ENCODE assay signal across 16 cellular contexts in the genomic region with DNA sequence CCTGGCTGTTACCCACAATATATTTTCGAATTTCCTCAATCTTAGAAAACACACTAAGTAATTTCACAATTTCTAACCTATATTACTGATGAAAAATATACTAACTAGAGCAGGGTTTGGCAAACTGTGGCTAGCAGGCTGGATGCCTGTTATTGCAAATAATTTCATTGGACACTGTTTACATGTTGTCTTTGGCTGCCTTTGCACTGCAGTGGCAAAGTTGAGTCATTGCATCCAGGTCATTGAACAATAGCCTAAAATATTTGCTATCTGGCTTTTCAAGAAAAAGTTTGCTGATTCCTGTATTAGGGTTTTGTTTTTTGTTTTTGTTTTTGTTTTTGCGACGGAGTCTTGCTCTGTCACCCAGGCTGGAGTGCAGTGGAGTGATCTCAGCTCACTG. TPM values are rescaled to one million over a fixed set of nuclear protein-coding genes. Genes with fewer than 3 reads are reported as not detected.
A peak's percentile ranks its signal among the peaks of the same experiment; 100 is the strongest.
DNase-seq lines count a peak whose midpoint lies in the region; ATAC-seq, FAIRE-seq and TF ChIP-seq lines count a peak whose summit lies in the region.
"Had no signal": no experiment of that assay in that cellular context is flagged by ENCODE, and none has a peak within 500 bp of the region (broad histone marks: within the 10 kb centered on the region; RNA-seq: fewer than 3 reads in every experiment).

No MANE protein-coding gene starts in this region.

- H3T11ph ChIP-seq in H9 (ENCODE audit: low read length) = no peak overlapping the region

- no peak overlapping the region for H2BK120ac ChIP-seq in H9 (ENCODE audit: low read depth, low read length, poor library complexity, severe bottlenecking)

- H3K23ac ChIP-seq in H9 (ENCODE audit: insufficient read length, low read depth, low read length) = no peak overlapping the region

- H3K9me3 ChIP-seq in A549 (no peaks in the 10 kb centered on the region), H9 (ENCODE audit: control insufficient read depth, low read depth, low read length) (no peaks in the 10 kb centered on the region)
- H3K9me3 ChIP-seq: left ventricle myocardium inferior, upper lobe of left lung had no signal

- no peak overlapping the region for H2BK12ac ChIP-seq in H9 (ENCODE audit: insufficient read length, low read depth, low read length)

- H4K20me1 ChIP-seq in H9 (ENCODE audit: control insufficient read depth, insufficient read depth, insufficient read length) = no peaks in the 10 kb centered on the region

- TF ChIP-seq POLR2A in A549 (IDR thresholded peaks at IDR 0.05; ENCODE audit: low read length) = no peak

- no peak overlapping the region for H3K4me3 Mint-ChIP-seq in H9
- H3K4me3 Mint-ChIP-seq in osteocyte (ENCODE audit: unreplicated experiment) = no peak overlapping the region

- H3K4me1 ChIP-seq in A549 = peaks cover 25% of the 10 kb centered on the region
- no peaks in the 10 kb centered on the region for H3K4me1 ChIP-seq in H9 (ENCODE audit: insufficient read depth, low read length)
- H3K4me1 ChIP-seq: left ventricle myocardium inferior, upper lobe of left lung had no signal

- H3K18ac ChIP-seq in H9 (ENCODE audit: insufficient read length, low read depth, low read length) = no peak overlapping the region

- no peak overlapping the region for H4K5ac ChIP-seq in H9 (ENCODE audit: insufficient read length, low read depth, low read length)

- H4K8ac ChIP-seq in H9 (replicated peaks; ENCODE audit: insufficient read length, low read depth, low read length) = no peak overlapping the region

- H3K4me2 ChIP-seq in A549 (peak overlapping the region; percentile 32; the same call in 1 of the 3 replicates), H9 (ENCODE audit: insufficient read depth, insufficient read length, low read length) (no peak overlapping the region)

- no peak for TF ChIP-seq RAD21 in A549 (conservative IDR thresholded peaks at IDR 0.05 in 1 of 2, IDR thresholded peaks at IDR 0.05 in 1 of 2)

- FAIRE-seq in A549 (lab: Jason Lieb, UNC) = no peak
- FAIRE-seq: GM18507 had no signal

- TF ChIP-seq EP300 in A549 (IDR thresholded peaks at IDR 0.05) = no peak

- CTCF ChIA-PET in A549 (lab: Yijun Ruan, JAX) = interaction anchor here (1.3 kb wide), 1 partner anchor 68 kb away, joined by 4 read pairs; no protein-coding TSS in a partner anchor

- DNase-seq in A549 (ENCODE audit: low read depth in 1 of 2, low spot score in 1 of 2) (peak; percentile 7 to 41), H9 (no peak), amniotic epithelial cell (ENCODE audit: low read depth) (peak; percentile 28), fibroblast of villous mesenchyme (ENCODE audit: low read depth) (peak; percentile 31), OCI-M2 (lab: John Stamatoyannopoulos, UW; ENCODE audit: unreplicated experiment) (no peak), DMS153 (lab: John Stamatoyannopoulos, UW) (no peak), osteocyte (ENCODE audit: extremely low spot score, unreplicated experiment) (no peak), DMS79 treated with DMSO at 0.1 percent for 48 hours (lab: John Stamatoyannopoulos, UW) (no peak)
- DNase-seq: DND-41, left ventricle myocardium inferior, NCI-H748 treated with DMSO at 0.1 percent for 48 hours, nucleus accumbens, SHP77 treated with DMSO at 0.1 percent for 48 hours had no signal

- no peaks in the 10 kb centered on the region for H3K23me2 ChIP-seq in H9 (ENCODE audit: insufficient read length, low read depth, low read length, poor library complexity, severe bottlenecking)

- H4K91ac ChIP-seq in H9 (ENCODE audit: insufficient read length, low read depth, low read length) = no peak overlapping the region

- H2BK15ac ChIP-seq in H9 (ENCODE audit: low read depth, low read length) = no peak overlapping the region

- no peak overlapping the region for H2AK5ac ChIP-seq in H9 (ENCODE audit: insufficient read length, low read length)

- POLR2A ChIA-PET in A549 (lab: Yijun Ruan, JAX) = no interaction called here

- no peaks in the 10 kb centered on the region for H3K27me3 Mint-ChIP-seq in H9 (ENCODE audit: low read depth)
- no peaks in the 10 kb centered on the region for H3K27me3 Mint-ChIP-seq in osteocyte (ENCODE audit: unreplicated experiment)

- H3K9me3 Mint-ChIP-seq in H9 = no peaks in the 10 kb centered on the region
- peaks cover 7% of the 10 kb centered on the region for H3K9me3 Mint-ChIP-seq in osteocyte (ENCODE audit: unreplicated experiment)
- H3K9me3 Mint-ChIP-seq: activated naive CD4-positive, alpha-beta T cell treated with anti-CD3 and anti-CD28 coated beads, Interleukin-2, amount 50 U/mL, for 72 hours had no signal

- H3K14ac ChIP-seq in H9 (ENCODE audit: insufficient read depth, low read length) = no peak overlapping the region

- peaks cover 13 to 76% (median 56%) of the 10 kb centered on the region in 3 experiments; a peak in 6 of 7 replicates for H3K36me3 Mint-ChIP-seq in H9 (ENCODE audit: insufficient read depth in 1 of 3, low read depth in 3 of 3)
- H3K36me3 Mint-ChIP-seq in osteocyte (ENCODE audit: unreplicated experiment) = peaks cover 7% of the 10 kb centered on the region

- no peak overlapping the region for H2BK5ac ChIP-seq in H9 (ENCODE audit: insufficient read length, low read length)

- H3K79me2 ChIP-seq in H9 (ENCODE audit: insufficient read depth, low read length) = no peaks in the 10 kb centered on the region

- 86% methylated on average over 3 of the region's 3 CpGs for WGBS in A549 (ENCODE audit: missing lambda C conversion rate)
- 100% methylated on average over 1 of the region's 3 CpGs for WGBS in H9 (ENCODE audit: extremely low coverage, insufficient read length, low lambda C conversion rate)

- H3K4me1 Mint-ChIP-seq in H9 (0 out of 4 replicates have a peak, but pooled peaks cover 0 to 5% of the 10 kb centered on the region in 2 experiments), osteocyte (ENCODE audit: unreplicated experiment) (peaks cover 7% of the 10 kb centered on the region)

- peak overlapping the region in 1 of 2 experiments; percentile 52; a peak in 1 of 6 replicates for H3K27ac ChIP-seq in A549
- H3K27ac ChIP-seq in H9 (ENCODE audit: insufficient read length, low read depth, low read length) = no peak overlapping the region
- H3K27ac ChIP-seq: left ventricle myocardium inferior, upper lobe of left lung had no signal

- H3K27ac Mint-ChIP-seq in H9 = no peak overlapping the region
- H3K27ac Mint-ChIP-seq in osteocyte (ENCODE audit: unreplicated experiment) = no peak overlapping the region
- H3K27ac Mint-ChIP-seq: activated naive CD4-positive, alpha-beta T cell treated with anti-CD3 and anti-CD28 coated beads, Interleukin-2, amount 50 U/mL, for 72 hours had no signal

- no peak for TF ChIP-seq CTCF in A549 (IDR thresholded peaks at IDR 0.05)
- TF ChIP-seq CTCF in H9 (conservative IDR thresholded peaks at IDR 0.05) = 0 out of 3 replicates have a peak, but pooled peaks have one; percentile 15
- peak; percentile 18 for TF ChIP-seq CTCF in fibroblast of villous mesenchyme (IDR thresholded peaks at IDR 0.05; ENCODE audit: insufficient read depth, low read depth, low read length)
- no peak for TF ChIP-seq CTCF in osteocyte (IDR thresholded peaks at IDR 0.05)

- no peak overlapping the region for H3K56ac ChIP-seq in H9 (ENCODE audit: insufficient read length, low read depth, low read length)

- peak; percentile 53 to 71; a peak in 4 of 6 replicates for ATAC-seq in A549
- ATAC-seq: activated naive CD4-positive, alpha-beta T cell treated with anti-CD3 and anti-CD28 coated beads, Interleukin-2, amount 50 U/mL, for 72 hours had no signal

- no peaks in the 10 kb centered on the region for H3K27me3 ChIP-seq in H9 (ENCODE audit: insufficient read depth, low read length)
- H3K27me3 ChIP-seq: upper lobe of left lung had no signal

- no peak overlapping the region for H3K4me3 ChIP-seq in A549
- no peak overlapping the region for H3K4me3 ChIP-seq in fibroblast of villous mesenchyme (ENCODE audit: low read depth, low read length)
- H3K4me3 ChIP-seq: left ventricle myocardium inferior, upper lobe of left lung had no signal

- no peak overlapping the region for H2AFZ ChIP-seq in H9 (ENCODE audit: low read length)

- no peak overlapping the region for H3K4ac ChIP-seq in H9 (ENCODE audit: low read depth, low read length)

- no peaks in the 10 kb centered on the region for H3K79me1 ChIP-seq in H9 (ENCODE audit: insufficient read depth, low read depth, low read length, poor library complexity, severe bottlenecking)

- no peak overlapping the region for H3K9ac ChIP-seq in H9 (ENCODE audit: extremely low read depth, insufficient read length, low read length)

- no peak overlapping the region for H2BK20ac ChIP-seq in H9 (ENCODE audit: low read depth, low read length, poor library complexity, severe bottlenecking)

RNA-seq across cellular contexts. Expression of gene KIF11, which starts 47.2 kb away (rescaled TPM):
- polyA plus RNA-seq in A549 (2011; rRNA removed) (29.3 and 38.7 TPM in 2 replicates), A549 (2017; fragmentation: RNase III; extraction: RNeasy Plus Mini Kit Qiagen cat#74134 plus additional on column Dnase treatment) (31.0 to 37.9 TPM (median 32.5 TPM) in 3 replicates)
- polyA plus RNA-seq in A549 (2012; cell fraction: cytosol; rRNA removed) = 9.9 and 10.2 TPM in 2 replicates
- 6.9 and 11.2 TPM in 2 replicates for polyA plus RNA-seq in A549 (2012; cell fraction: nucleus; rRNA removed)
- 10.0 and 10.7 TPM in 2 replicates for polyA minus RNA-seq in A549 (2011; rRNA and poly(A)+ RNA removed)
- total RNA-seq in H9 (2021) (52.4 and 54.4 TPM in 2 replicates), fibroblast of villous mesenchyme (11.9 and 20.7 TPM in 2 replicates), osteocyte (9.0 and 9.2 TPM in 2 replicates)

RNA-seq across cellular contexts. Expression of gene HHEX, which starts 49.6 kb away (rescaled TPM):
- polyA plus RNA-seq in A549 (2011; rRNA removed) (25.2 and 28.1 TPM in 2 replicates), A549 (2017; fragmentation: RNase III; extraction: RNeasy Plus Mini Kit Qiagen cat#74134 plus additional on column Dnase treatment) (16.0 to 18.4 TPM (median 18.1 TPM) in 3 replicates)
- 10.8 and 11.3 TPM in 2 replicates for polyA plus RNA-seq in A549 (2012; cell fraction: cytosol; rRNA removed)
- polyA plus RNA-seq in A549 (2012; cell fraction: nucleus; rRNA removed) = 17.5 and 24.0 TPM in 2 replicates
- 10.9 and 12.0 TPM in 2 replicates for polyA minus RNA-seq in A549 (2011; rRNA and poly(A)+ RNA removed)
- total RNA-seq in H9 (2021) (1.8 and 2.2 TPM in 2 replicates), fibroblast of villous mesenchyme (0.43 and 1.3 TPM in 2 replicates), osteocyte (1.2 and 1.7 TPM in 2 replicates)

Comparison
In these comparisons a context has a peak if more than half of its experiments do, and no peak if none do; other contexts are left out.
1. DNase-seq: peak in A549 (2 of 2), amniotic epithelial cell (single experiment) and fibroblast of villous mesenchyme (single experiment); none in H9 (single experiment), OCI-M2 (single experiment), DMS153 (single experiment), osteocyte (single experiment) and DMS79 treated with DMSO at 0.1 percent for 48 hours (single experiment).
2. CTCF ChIP-seq: peak in H9 (single experiment) and fibroblast of villous mesenchyme (single experiment); none in A549 (single experiment) and osteocyte (single experiment).